In genomic region chr7:92245487-92246362, GRCh38 we compare ENCODE assay signal across 8 cellular contexts. TPM values are rescaled to one million over a fixed set of nuclear protein-coding genes. Genes with fewer than 3 reads are reported as not detected.
DNase-seq lines count a peak whose midpoint lies in the region; ATAC-seq, FAIRE-seq and TF ChIP-seq lines count a peak whose summit lies in the region.

Gene ANKIB1, plus strand, starts transcription at chr7:92245974. Its CDS starts 49,005 bp downstream, at chr7:92294979.
Gene KRIT1, minus strand, starts transcription at chr7:92245914. Its CDS starts 3,779 bp downstream, at chr7:92242135.

- H3K4me1 ChIP-seq in colonic mucosa, result peaks cover 10% of the 10 kb centered on the region

- peak within 1 kb of the TSS; percentile 94 for H3K27ac ChIP-seq in colonic mucosa

- H3K27me3 ChIP-seq in BJ (ENCODE audit: control insufficient read depth, insufficient read depth, low read length) (no peaks in the 10 kb centered on the region), colonic mucosa (no peaks in the 10 kb centered on the region)

- TF ChIP-seq CTCF in BJ (IDR thresholded peaks at IDR 0.05; ENCODE audit: insufficient read depth, low read depth, low read length), result no peak
- TF ChIP-seq CTCF in colonic mucosa (IDR thresholded peaks at IDR 0.05), result no peak

- CTCF ChIA-PET in BJ (lab: Yijun Ruan, JAX), result interaction anchor here (1.2 to 3.4 kb wide), 3 partner anchors 37 to 202 kb away, joined by 4 to 17 read pairs (median 5); partner anchors contain the start of gene GATAD1

- POLR2A ChIA-PET in BJ (lab: Charles Lee), result no interaction called here

- FAIRE-seq in GM19239 (lab: Jason Lieb, UNC), result peak; percentile 96

- intact Hi-C loops in colonic mucosa (cut with DNase I), result loop anchor here (10.0 kb wide), 1 partner anchor 199 kb away; the partner anchor contains the start of gene GATAD1
- intact Hi-C loops in left colon (cut with DNase I, micrococcal nuclease), result loop anchor here in 1 of 2 donors (5.0 kb wide), 1 partner anchor 202 kb away; the partner anchor contains the start of gene GATAD1

- ATAC-seq in HG03457 (IDR thresholded peaks at IDR 0.05; ENCODE audit: unreplicated experiment), result peak; percentile 59
- ATAC-seq in left colon, result peak; percentile 91

- peak within 1 kb of the TSS; percentile 74 for H3K4me3 ChIP-seq in BJ (ENCODE audit: low read depth, low read length)
- H3K4me3 ChIP-seq in colonic mucosa, result peak within 1 kb of the TSS; percentile 82

- no peaks in the 10 kb centered on the region for H3K9me3 ChIP-seq in colonic mucosa

- H3K36me3 ChIP-seq in BJ (ENCODE audit: control insufficient read depth, insufficient read depth, low read length) (no peaks in the 10 kb centered on the region), colonic mucosa (no peaks in the 10 kb centered on the region)

- DNase-seq in BJ (ENCODE audit: low read depth) (peak; percentile 32), GM19239 (ENCODE audit: insufficient read length, low spot score) (peak; percentile 59), NCI-H524 treated with DMSO at 0.1 percent for 48 hours (lab: John Stamatoyannopoulos, UW) (peak; percentile 19), colonic mucosa (peak; percentile 90), left colon (peak; percentile 89 to 91)
- peak; percentile 90 for DNase-seq in activated CD4-positive, alpha-beta T cell treated with anti-CD3 and anti-CD28 coated beads for 48 hours
- DNase-seq in stimulated activated CD4-positive, alpha-beta T cell treated with anti-CD3 and anti-CD28 coated beads, Interleukin-2, amount 100 ng/mL, for 4 hours (ENCODE audit: low read depth), result peak; percentile 79

- peak within 1 kb of the TSS; percentile 86 to 94 for H3K9ac ChIP-seq in colonic mucosa (ENCODE audit: low read depth in 2 of 2, low read length in 2 of 2)

RNA-seq across cellular contexts. Expression of gene ANKIB1, which starts in this region (rescaled TPM):
- polyA plus RNA-seq in BJ (2011; rRNA removed), result 35.0 and 45.1 TPM in 2 replicates
- 39.6 and 55.7 TPM in 2 replicates for polyA minus RNA-seq in BJ (2011; rRNA and poly(A)+ RNA removed)
- total RNA-seq in colonic mucosa (10 to 100 TPM; 38.9 to 41.5 TPM), left colon (10 to 100 TPM; 40.9 to 46.0 TPM)

RNA-seq across cellular contexts. Expression of gene KRIT1, which starts in this region (rescaled TPM):
- 23.7 and 35.8 TPM in 2 replicates for polyA plus RNA-seq in BJ (2011; rRNA removed)
- polyA minus RNA-seq in BJ (2011; rRNA and poly(A)+ RNA removed), result 32.0 and 35.0 TPM in 2 replicates
- total RNA-seq in colonic mucosa, result 10 to 100 TPM; 27.4 to 27.5 TPM
- total RNA-seq in left colon, result 10 to 100 TPM; 34.6 to 37.2 TPM

Comparison
In these comparisons a context has a peak if more than half of its experiments do, and no peak if none do; other contexts are left out.
1. Peak in every context shown above with its lines: DNase-seq, ATAC-seq, H3K4me3 ChIP-seq and H3K27ac ChIP-seq.
2. DNase-seq: peak in every context shown above with its lines; median percentile 90 in activated CD4-positive, alpha-beta T cell treated with anti-CD3 and anti-CD28 coated beads for 48 hours; 90 in colonic mucosa; 90 in left colon; 79 in stimulated activated CD4-positive, alpha-beta T cell treated with anti-CD3 and anti-CD28 coated beads, Interleukin-2, amount 100 ng/mL, for 4 hours; 59 in GM19239; 32 in BJ; 19 in NCI-H524 treated with DMSO at 0.1 percent for 48 hours.